7 cellular contexts compared by ENCODE assay signal in genomic region chr19:12933287-12934072, GRCh38. TPM values are rescaled to one million over a fixed set of nuclear protein-coding genes. Genes with fewer than 3 reads are reported as not detected.
A peak's percentile ranks its signal among the peaks of the same experiment; 100 is the strongest.
DNase-seq lines count a peak whose midpoint lies in the region; ATAC-seq and TF ChIP-seq lines count a peak whose summit lies in the region.

TSS of gene FARSA (minus strand) at chr19:12933711. CDS start at chr19:12933696, 15 bp downstream.

- H3K4me3 ChIP-seq in left lung: peak within 1 kb of the TSS; percentile 64 to 92

- H3K9me3 ChIP-seq in left lung: no peaks in the 10 kb centered on the region

- H3K4me1 ChIP-seq in left lung: peaks cover 14 to 43% of the 10 kb centered on the region in 2 donors

- DNase-seq in NCI-H69 (lab: John Stamatoyannopoulos, UW) (peak; percentile 97), dermis blood vessel endothelial cell (peak; percentile 96), left lung (peak; percentile 94 to 96)
- DNase-seq in activated CD4-positive, alpha-beta T cell treated with anti-CD3 and anti-CD28 coated beads, Interleukin-2, amount 50 U/mL, for 4 hours: peak; percentile 84 to 87
- DNase-seq in stimulated activated CD4-positive, alpha-beta T cell treated with anti-CD3 and anti-CD28 coated beads, Interleukin-2, amount 100 ng/mL, for 4 hours (ENCODE audit: low read depth): peak; percentile 86

- peaks cover 0 to 24% of the 10 kb centered on the region in 2 donors for H3K36me3 ChIP-seq in left lung

- TF ChIP-seq CTCF in left lung (IDR thresholded peaks at IDR 0.05): no peak

- ATAC-seq in GM18511 (IDR thresholded peaks at IDR 0.05; ENCODE audit: unreplicated experiment) (peak; percentile 60), HG03432 (IDR thresholded peaks at IDR 0.05; ENCODE audit: unreplicated experiment) (peak; percentile 46), left lung (peak; percentile 84)

- H3K27ac ChIP-seq in left lung: peak within 1 kb of the TSS; percentile 65 to 83

- intact Hi-C loops in left lung (cut with DNase I): no loop called here

- H3K27me3 ChIP-seq in left lung: no peaks in the 10 kb centered on the region

RNA-seq across cellular contexts. Expression of gene FARSA, which starts in this region (rescaled TPM):
- total RNA-seq in dermis blood vessel endothelial cell: 47.5 and 83.9 TPM in 2 replicates
- 10 to 100 TPM; 40.9 to 59.4 TPM for total RNA-seq in left lung

Comparison
In these comparisons a context has a peak if more than half of its experiments do, and no peak if none do; other contexts are left out.
1. Peak in every context shown above with its lines: DNase-seq, ATAC-seq, H3K4me3 ChIP-seq and H3K27ac ChIP-seq.